20 cellular contexts compared by ENCODE assay signal in the genomic region with DNA sequence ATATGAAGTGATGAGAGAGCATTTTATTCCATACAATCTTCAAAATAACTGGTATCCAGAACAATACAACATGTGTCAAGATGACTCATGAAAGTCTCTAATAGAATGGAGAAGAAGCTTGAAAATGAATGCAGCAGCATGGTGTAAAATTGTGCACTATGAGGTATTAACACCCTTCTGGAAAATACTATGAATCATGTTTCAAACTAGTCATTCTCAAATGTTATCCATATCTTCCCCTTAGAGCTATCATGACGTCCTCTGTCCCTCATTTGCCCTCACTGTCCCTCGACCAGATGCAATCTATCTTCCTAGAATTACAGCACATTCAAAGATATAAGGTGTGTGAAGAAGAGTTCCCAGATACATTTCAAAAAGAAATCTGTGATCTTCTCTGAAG.
DNase-seq lines count a peak whose midpoint lies in the region; ATAC-seq, FAIRE-seq and TF ChIP-seq lines count a peak whose summit lies in the region.
"Had no signal": no experiment of that assay in that cellular context is flagged by ENCODE, and none has a peak within 500 bp of the region (broad histone marks: within the 10 kb centered on the region; RNA-seq: fewer than 3 reads in every experiment).

No MANE protein-coding gene starts in this region.

- no peak overlapping the region for H3K27ac Mint-ChIP-seq in activated naive CD8-positive, alpha-beta T cell treated with anti-CD3 and anti-CD28 coated beads, Interleukin-2, amount 50 U/mL, for 24 hours
- H3K27ac Mint-ChIP-seq: CD4-positive, CD25-positive, alpha-beta regulatory T cell; CD8-positive, alpha-beta memory T cell had no signal

- H2BK5ac ChIP-seq in mesendoderm (ENCODE audit: low read length): no peak overlapping the region

- H3K9ac ChIP-seq in mesendoderm (ENCODE audit: low read length): no peak overlapping the region

- H3K4me1 ChIP-seq in mesendoderm (ENCODE audit: control insufficient read depth, low read depth, low read length) (no peaks in the 10 kb centered on the region), small intestine (ENCODE audit: control insufficient read depth in 2 of 2, insufficient read depth in 1 of 2, low read depth in 1 of 2, low read length in 1 of 2) (no peaks in the 10 kb centered on the region)
- H3K4me1 ChIP-seq: BE2C, HAP-1 had no signal

- H2AK5ac ChIP-seq in mesendoderm (ENCODE audit: low read length): no peak overlapping the region

- no peaks in the 10 kb centered on the region for H3K36me3 ChIP-seq in bronchial epithelial cell (ENCODE audit: control insufficient read depth, insufficient read depth, low read length)
- no peaks in the 10 kb centered on the region for H3K36me3 ChIP-seq in mesendoderm (ENCODE audit: control insufficient read depth, insufficient read depth, low read length)
- H3K36me3 ChIP-seq in small intestine (ENCODE audit: control insufficient read depth in 2 of 2, insufficient read depth in 2 of 2, low read length in 2 of 2): no peaks in the 10 kb centered on the region
- H3K36me3 ChIP-seq: BE2C, HAP-1 had no signal

- no peaks in the 10 kb centered on the region for H3K4me1 Mint-ChIP-seq in activated T-cell treated with anti-CD3 and anti-CD28 coated beads, Interleukin-2, amount 50 U/mL, for 4 hours (ENCODE audit: low read depth)
- H3K4me1 Mint-ChIP-seq in activated naive CD8-positive, alpha-beta T cell treated with anti-CD3 and anti-CD28 coated beads, Interleukin-2, amount 50 U/mL, for 24 hours: peaks cover 5% of the 10 kb centered on the region
- H3K4me1 Mint-ChIP-seq: CD4-positive, CD25-positive, alpha-beta regulatory T cell; CD8-positive, alpha-beta memory T cell had no signal

- peak; percentile 52 to 58 for ATAC-seq in activated T-cell treated with anti-CD3 and anti-CD28 coated beads, Interleukin-2, amount 50 U/mL, for 4 hours
- peak; percentile 40 for ATAC-seq in activated naive CD8-positive, alpha-beta T cell treated with anti-CD3 and anti-CD28 coated beads, Interleukin-2, amount 50 U/mL, for 24 hours
- no peak for ATAC-seq in HG03159 (IDR thresholded peaks at IDR 0.05; ENCODE audit: unreplicated experiment)

- H3K4ac ChIP-seq in mesendoderm (ENCODE audit: low read depth, low read length): no peak overlapping the region

- H3K79me2 ChIP-seq in mesendoderm (ENCODE audit: control insufficient read depth, insufficient read depth, low read length): no peaks in the 10 kb centered on the region

- no peak overlapping the region for H4K8ac ChIP-seq in mesendoderm (ENCODE audit: low read depth, low read length)

- no peak overlapping the region for H2BK15ac ChIP-seq in mesendoderm (replicated peaks; ENCODE audit: low read depth)

- FAIRE-seq in bronchial epithelial cell (lab: Jason Lieb, UNC) (no peak), small intestine (lab: Jason Lieb, UNC) (no peak)
- FAIRE-seq: A204.1, G401.6, GM12891, GM19239 had no signal

- no peaks in the 10 kb centered on the region for H3K36me3 Mint-ChIP-seq in activated T-cell treated with anti-CD3 and anti-CD28 coated beads, Interleukin-2, amount 50 U/mL, for 4 hours (ENCODE audit: insufficient read depth)
- H3K36me3 Mint-ChIP-seq in activated naive CD8-positive, alpha-beta T cell treated with anti-CD3 and anti-CD28 coated beads, Interleukin-2, amount 50 U/mL, for 24 hours (ENCODE audit: low read depth): no peaks in the 10 kb centered on the region
- H3K36me3 Mint-ChIP-seq: CD4-positive, CD25-positive, alpha-beta regulatory T cell had no signal

- no peak for TF ChIP-seq CTCF in bronchial epithelial cell (IDR thresholded peaks at IDR 0.05; ENCODE audit: insufficient read depth, low read length, severe bottlenecking)

- no peak overlapping the region for H3K56ac ChIP-seq in mesendoderm (ENCODE audit: low read length)

- H2BK120ac ChIP-seq in mesendoderm (ENCODE audit: low read depth, low read length): no peak overlapping the region

- H3K18ac ChIP-seq in mesendoderm (ENCODE audit: low read length): no peak overlapping the region

- H3K27me3 ChIP-seq in bronchial epithelial cell (ENCODE audit: control insufficient read depth, insufficient read depth, low read length) (no peaks in the 10 kb centered on the region), mesendoderm (ENCODE audit: insufficient read depth, low read length, poor library complexity) (no peaks in the 10 kb centered on the region), small intestine (ENCODE audit: control insufficient read depth in 2 of 2, insufficient read depth in 2 of 2, low read length in 2 of 2) (no peaks in the 10 kb centered on the region)
- H3K27me3 ChIP-seq: BE2C had no signal

- no peak overlapping the region for H3K4me3 ChIP-seq in bronchial epithelial cell (ENCODE audit: low read depth, low read length)
- H3K4me3 ChIP-seq in mesendoderm (ENCODE audit: low read length): no peak overlapping the region
- H3K4me3 ChIP-seq in small intestine (ENCODE audit: low read depth in 1 of 2, low read length in 2 of 2): no peak overlapping the region
- H3K4me3 ChIP-seq: HAP-1 had no signal

- no peak overlapping the region for H3K4me3 Mint-ChIP-seq in activated T-cell treated with anti-CD3 and anti-CD28 coated beads, Interleukin-2, amount 50 U/mL, for 4 hours
- no peak overlapping the region for H3K4me3 Mint-ChIP-seq in activated naive CD8-positive, alpha-beta T cell treated with anti-CD3 and anti-CD28 coated beads, Interleukin-2, amount 50 U/mL, for 24 hours
- H3K4me3 Mint-ChIP-seq: CD4-positive, CD25-positive, alpha-beta regulatory T cell; CD8-positive, alpha-beta memory T cell had no signal

- H3K9me3 ChIP-seq in small intestine (ENCODE audit: control insufficient read depth, low read depth): no peaks in the 10 kb centered on the region
- H3K9me3 ChIP-seq: BE2C, HAP-1 had no signal

- H3K27me3 Mint-ChIP-seq in activated T-cell treated with anti-CD3 and anti-CD28 coated beads, Interleukin-2, amount 50 U/mL, for 4 hours (ENCODE audit: low read depth): no peaks in the 10 kb centered on the region
- H3K27me3 Mint-ChIP-seq in activated naive CD8-positive, alpha-beta T cell treated with anti-CD3 and anti-CD28 coated beads, Interleukin-2, amount 50 U/mL, for 24 hours: no peaks in the 10 kb centered on the region

- no peak overlapping the region for H3K4me2 ChIP-seq in mesendoderm (ENCODE audit: low read length)

- DNase-seq in activated T-cell treated with anti-CD3 and anti-CD28 coated beads, Interleukin-2, amount 50 U/mL, for 4 hours: no peak
- DNase-seq in activated T-cell treated with anti-CD3 and anti-CD28 coated beads for 4 hours: no peak
- no peak for DNase-seq in activated naive CD8-positive, alpha-beta T cell treated with anti-CD3 and anti-CD28 coated beads, Interleukin-2, amount 50 U/mL, for 24 hours
- DNase-seq in bronchial epithelial cell (ENCODE audit: low read depth): peak; percentile 26
- DNase-seq in left kidney (ENCODE audit: low read depth, low spot score): peak; percentile 17
- no peak for DNase-seq in mesendoderm
- no peak for DNase-seq in small intestine
- DNase-seq: ACHN; BE2C; C1 segment of cervical spinal cord; CD4-positive, CD25-positive, alpha-beta regulatory T cell; CD8-positive, alpha-beta memory T cell; COR-L47 had no signal

- H3K27ac ChIP-seq in mesendoderm (ENCODE audit: low read depth, low read length): no peak overlapping the region
- H3K27ac ChIP-seq in small intestine (ENCODE audit: low read depth in 1 of 2, low read length in 1 of 2): no peak overlapping the region
- H3K27ac ChIP-seq: HL-60 had no signal

- H3K79me1 ChIP-seq in mesendoderm (ENCODE audit: low read length): no peaks in the 10 kb centered on the region

- H3K9me3 Mint-ChIP-seq in activated T-cell treated with anti-CD3 and anti-CD28 coated beads, Interleukin-2, amount 50 U/mL, for 4 hours: peaks cover 6% of the 10 kb centered on the region
- peaks cover 4% of the 10 kb centered on the region for H3K9me3 Mint-ChIP-seq in activated naive CD8-positive, alpha-beta T cell treated with anti-CD3 and anti-CD28 coated beads, Interleukin-2, amount 50 U/mL, for 24 hours
- H3K9me3 Mint-ChIP-seq: CD8-positive, alpha-beta memory T cell had no signal

- no peak overlapping the region for H4K5ac ChIP-seq in mesendoderm (ENCODE audit: low read length)

- WGBS in mesendoderm (ENCODE audit: extremely low coverage, insufficient coverage, low lambda C conversion rate): no CpG with 5 or more reads among the region's 2 CpGs
- WGBS in small intestine, 3 donors: 31 to 42% (median 35%) methylated on average over 2 of the region's 2 CpGs

- H3K23ac ChIP-seq in mesendoderm (ENCODE audit: low read length): no peak overlapping the region

Comparison
In these comparisons a context has a peak if more than half of its experiments do, and no peak if none do; other contexts are left out.
1. DNase-seq: peak in bronchial epithelial cell (single experiment) and left kidney (single experiment); none in activated T-cell treated with anti-CD3 and anti-CD28 coated beads, Interleukin-2, amount 50 U/mL, for 4 hours (single experiment), activated T-cell treated with anti-CD3 and anti-CD28 coated beads for 4 hours (single experiment), activated naive CD8-positive, alpha-beta T cell treated with anti-CD3 and anti-CD28 coated beads, Interleukin-2, amount 50 U/mL, for 24 hours (single experiment), mesendoderm (single experiment) and small intestine (single experiment).